ENCODE assay signal across 14 cellular contexts in genomic region chr11:1157645-1158591, GRCh38. TPM values are rescaled to one million over a fixed set of nuclear protein-coding genes. Genes with fewer than 3 reads are reported as not detected.
DNase-seq lines count a peak whose midpoint lies in the region; ATAC-seq and TF ChIP-seq lines count a peak whose summit lies in the region.
"Had no signal": no experiment of that assay in that cellular context is flagged by ENCODE, and none has a peak within 500 bp of the region (broad histone marks: within the 10 kb centered on the region; RNA-seq: fewer than 3 reads in every experiment).

MUC5AC (plus strand) TSS chr11:1157953; CDS start chr11:1158000, 47 bp downstream.

- WGBS in H9 (ENCODE audit: extremely low coverage, insufficient read length, low lambda C conversion rate) = no CpG with 5 or more reads among the region's 32 CpGs

- H4K8ac ChIP-seq in H9 (replicated peaks; ENCODE audit: insufficient read length, low read depth, low read length) = no peak within 1 kb of the TSS

- no peaks in the 10 kb centered on the region for H3K36me3 Mint-ChIP-seq in activated CD4-positive, alpha-beta memory T cell treated with anti-CD3 and anti-CD28 coated beads for 36 hours
- no peaks in the 10 kb centered on the region for H3K36me3 Mint-ChIP-seq in activated CD4-positive, alpha-beta memory T cell treated with anti-CD3 and anti-CD28 coated beads, Interleukin-2, amount 10 ng/mL, durations not matched to agents 7 days and 5 days (ENCODE audit: low read depth)
- H3K36me3 Mint-ChIP-seq in H9 (ENCODE audit: insufficient read depth in 1 of 3, low read depth in 3 of 3) (no peaks in the 10 kb centered on the region), progenitor cell of endocrine pancreas (ENCODE audit: insufficient read depth) (no peaks in the 10 kb centered on the region)
- H3K36me3 Mint-ChIP-seq: activated naive CD4-positive, alpha-beta T cell treated with anti-CD3 and anti-CD28 coated beads, Interleukin-2, amount 50 U/mL, for 72 hours had no signal

- no peak within 1 kb of the TSS for H3K27ac ChIP-seq in H9 (ENCODE audit: insufficient read length, low read depth, low read length)
- no peak within 1 kb of the TSS for H3K27ac ChIP-seq in colonic mucosa
- H3K27ac ChIP-seq: neutrophil had no signal

- no peak within 1 kb of the TSS for H2BK5ac ChIP-seq in H9 (ENCODE audit: insufficient read length, low read length)

- no peak within 1 kb of the TSS for H2BK12ac ChIP-seq in H9 (ENCODE audit: insufficient read length, low read depth, low read length)

- no peak within 1 kb of the TSS for H3K4me2 ChIP-seq in H9 (ENCODE audit: insufficient read depth, insufficient read length, low read length)

- H2AK5ac ChIP-seq in H9 (ENCODE audit: insufficient read length, low read length) = no peak within 1 kb of the TSS

- ATAC-seq in HG03354 (IDR thresholded peaks at IDR 0.05; ENCODE audit: poor library complexity, severe bottlenecking, unreplicated experiment) (no peak), GM18861 (IDR thresholded peaks at IDR 0.05; ENCODE audit: unreplicated experiment) (no peak)
- ATAC-seq: activated naive CD4-positive, alpha-beta T cell treated with anti-CD3 and anti-CD28 coated beads, Interleukin-2, amount 50 U/mL, for 72 hours had no signal

- H3K23me2 ChIP-seq in H9 (ENCODE audit: insufficient read length, low read depth, low read length, poor library complexity, severe bottlenecking) = no peaks in the 10 kb centered on the region

- no peak within 1 kb of the TSS for H4K91ac ChIP-seq in H9 (ENCODE audit: insufficient read length, low read depth, low read length)

- no peak within 1 kb of the TSS for H2BK20ac ChIP-seq in H9 (ENCODE audit: low read depth, low read length, poor library complexity, severe bottlenecking)

- no peaks in the 10 kb centered on the region for H4K20me1 ChIP-seq in H9 (ENCODE audit: control insufficient read depth, insufficient read depth, insufficient read length)

- no peak within 1 kb of the TSS for H3K9ac ChIP-seq in H9 (ENCODE audit: extremely low read depth, insufficient read length, low read length)
- H3K9ac ChIP-seq in colonic mucosa (ENCODE audit: low read depth in 2 of 2, low read length in 2 of 2) = no peak within 1 kb of the TSS

- no peak within 1 kb of the TSS for H4K5ac ChIP-seq in H9 (ENCODE audit: insufficient read length, low read depth, low read length)

- POLR2A ChIA-PET in activated CD4-positive, alpha-beta memory T cell treated with anti-CD3 and anti-CD28 coated beads for 36 hours (lab: Charles Lee) = no interaction called here
- POLR2A ChIA-PET in activated CD4-positive, alpha-beta memory T cell treated with anti-CD3 and anti-CD28 coated beads, Interleukin-2, amount 10 ng/mL, durations not matched to agents 7 days and 5 days (lab: Charles Lee) = no interaction called here

- no peak within 1 kb of the TSS for H3K18ac ChIP-seq in H9 (ENCODE audit: insufficient read length, low read depth, low read length)

- TF ChIP-seq CTCF in H9 (conservative IDR thresholded peaks at IDR 0.05) (no peak), colonic mucosa (IDR thresholded peaks at IDR 0.05) (no peak), progenitor cell of endocrine pancreas (IDR thresholded peaks at IDR 0.05; ENCODE audit: unreplicated experiment) (no peak)

- no peak within 1 kb of the TSS for H2AFZ ChIP-seq in H9 (ENCODE audit: low read length)

- H3K79me2 ChIP-seq in H9 (ENCODE audit: insufficient read depth, low read length) = no peaks in the 10 kb centered on the region

- H3K36me3 ChIP-seq in colonic mucosa = no peaks in the 10 kb centered on the region
- H3K36me3 ChIP-seq: neutrophil had no signal

- H3K4me1 Mint-ChIP-seq in activated CD4-positive, alpha-beta memory T cell treated with anti-CD3 and anti-CD28 coated beads for 36 hours (ENCODE audit: low read depth) = no peaks in the 10 kb centered on the region
- H3K4me1 Mint-ChIP-seq in activated CD4-positive, alpha-beta memory T cell treated with anti-CD3 and anti-CD28 coated beads, Interleukin-2, amount 10 ng/mL, durations not matched to agents 7 days and 5 days = no peaks in the 10 kb centered on the region
- H3K4me1 Mint-ChIP-seq in H9 = no peaks in the 10 kb centered on the region; a peak in 1 of 4 replicates
- H3K4me1 Mint-ChIP-seq in progenitor cell of endocrine pancreas (ENCODE audit: low read depth) = no peaks in the 10 kb centered on the region

- H3K4me1 ChIP-seq in H9 (ENCODE audit: insufficient read depth, low read length) = no peaks in the 10 kb centered on the region
- no peaks in the 10 kb centered on the region for H3K4me1 ChIP-seq in colonic mucosa

- H3K4me3 Mint-ChIP-seq in activated CD4-positive, alpha-beta memory T cell treated with anti-CD3 and anti-CD28 coated beads for 36 hours = no peak within 1 kb of the TSS
- no peak within 1 kb of the TSS for H3K4me3 Mint-ChIP-seq in activated CD4-positive, alpha-beta memory T cell treated with anti-CD3 and anti-CD28 coated beads, Interleukin-2, amount 10 ng/mL, durations not matched to agents 7 days and 5 days
- no peak within 1 kb of the TSS for H3K4me3 Mint-ChIP-seq in H9
- no peak within 1 kb of the TSS for H3K4me3 Mint-ChIP-seq in progenitor cell of endocrine pancreas (ENCODE audit: low read depth)
- H3K4me3 Mint-ChIP-seq: stimulated activated naive CD8-positive, alpha-beta T cell treated with anti-CD3 and anti-CD28 coated beads, Interleukin-15, Interleukin-2, amounts not matched to agents 100 ng/mL and 50 ng/mL, for 24 hours had no signal

- no peaks in the 10 kb centered on the region for H3K79me1 ChIP-seq in H9 (ENCODE audit: insufficient read depth, low read depth, low read length, poor library complexity, severe bottlenecking)

- H2BK15ac ChIP-seq in H9 (ENCODE audit: low read depth, low read length) = no peak within 1 kb of the TSS

- CTCF ChIA-PET in activated CD4-positive, alpha-beta memory T cell treated with anti-CD3 and anti-CD28 coated beads for 36 hours (lab: Charles Lee) = no interaction called here
- CTCF ChIA-PET in activated CD4-positive, alpha-beta memory T cell treated with anti-CD3 and anti-CD28 coated beads, Interleukin-2, amount 10 ng/mL, durations not matched to agents 7 days and 5 days (lab: Charles Lee) = no interaction called here

- no peak within 1 kb of the TSS for H3T11ph ChIP-seq in H9 (ENCODE audit: low read length)

- H3K4me3 ChIP-seq in colonic mucosa = no peak within 1 kb of the TSS

- H3K14ac ChIP-seq in H9 (ENCODE audit: insufficient read depth, low read length) = no peak within 1 kb of the TSS; the same call in 1 of the 2 replicates

- peak; percentile 7 for DNase-seq in activated CD4-positive, alpha-beta memory T cell treated with anti-CD3 and anti-CD28 coated beads for 36 hours
- DNase-seq in activated CD4-positive, alpha-beta memory T cell treated with anti-CD3 and anti-CD28 coated beads, Interleukin-2, amount 10 ng/mL, durations not matched to agents 7 days and 5 days = no peak
- DNase-seq in H9 (peak; percentile 25), colonic mucosa (peak; percentile 15), progenitor cell of endocrine pancreas (ENCODE audit: low spot score, unreplicated experiment) (peak; percentile 7), kidney tubule cell (ENCODE audit: low spot score) (no peak)
- DNase-seq: effector CD4-positive, alpha-beta T cell; NCI-H187 treated with DMSO at 0.1 percent for 48 hours had no signal

- no peaks in the 10 kb centered on the region for H3K27me3 ChIP-seq in H9 (ENCODE audit: insufficient read depth, low read length)
- H3K27me3 ChIP-seq in colonic mucosa = no peaks in the 10 kb centered on the region

- H3K9me3 Mint-ChIP-seq in activated CD4-positive, alpha-beta memory T cell treated with anti-CD3 and anti-CD28 coated beads for 36 hours = no peaks in the 10 kb centered on the region
- no peaks in the 10 kb centered on the region for H3K9me3 Mint-ChIP-seq in activated CD4-positive, alpha-beta memory T cell treated with anti-CD3 and anti-CD28 coated beads, Interleukin-2, amount 10 ng/mL, durations not matched to agents 7 days and 5 days
- H3K9me3 Mint-ChIP-seq in H9 (no peaks in the 10 kb centered on the region), progenitor cell of endocrine pancreas (ENCODE audit: low read depth) (no peaks in the 10 kb centered on the region)
- H3K9me3 Mint-ChIP-seq: activated naive CD4-positive, alpha-beta T cell treated with anti-CD3 and anti-CD28 coated beads, Interleukin-2, amount 50 U/mL, for 72 hours; stimulated activated naive CD8-positive, alpha-beta T cell treated with anti-CD3 and anti-CD28 coated beads, Interleukin-15, Interleukin-2, amounts not matched to agents 100 ng/mL and 50 ng/mL, for 24 hours had no signal

- no peak within 1 kb of the TSS for H3K23ac ChIP-seq in H9 (ENCODE audit: insufficient read length, low read depth, low read length)

- H3K9me3 ChIP-seq in H9 (ENCODE audit: control insufficient read depth, low read depth, low read length) (no peaks in the 10 kb centered on the region), colonic mucosa (no peaks in the 10 kb centered on the region)
- H3K9me3 ChIP-seq: neutrophil had no signal

- intact Hi-C loops in activated CD4-positive, alpha-beta memory T cell treated with anti-CD3 and anti-CD28 coated beads for 36 hours (cut with micrococcal nuclease) = no loop called here
- intact Hi-C loops in colonic mucosa (cut with DNase I) = no loop called here

- H3K27me3 Mint-ChIP-seq in activated CD4-positive, alpha-beta memory T cell treated with anti-CD3 and anti-CD28 coated beads for 36 hours = peaks cover 1% of the 10 kb centered on the region
- no peaks in the 10 kb centered on the region for H3K27me3 Mint-ChIP-seq in activated CD4-positive, alpha-beta memory T cell treated with anti-CD3 and anti-CD28 coated beads, Interleukin-2, amount 10 ng/mL, durations not matched to agents 7 days and 5 days
- peaks cover 5% of the 10 kb centered on the region for H3K27me3 Mint-ChIP-seq in H9 (ENCODE audit: low read depth)
- peaks cover 4% of the 10 kb centered on the region for H3K27me3 Mint-ChIP-seq in progenitor cell of endocrine pancreas
- H3K27me3 Mint-ChIP-seq: stimulated activated naive CD8-positive, alpha-beta T cell treated with anti-CD3 and anti-CD28 coated beads, Interleukin-15, Interleukin-2, amounts not matched to agents 100 ng/mL and 50 ng/mL, for 24 hours had no signal

- no peak within 1 kb of the TSS for H2BK120ac ChIP-seq in H9 (ENCODE audit: low read depth, low read length, poor library complexity, severe bottlenecking)

- no peak within 1 kb of the TSS for H3K56ac ChIP-seq in H9 (ENCODE audit: insufficient read length, low read depth, low read length)

- H3K27ac Mint-ChIP-seq in activated CD4-positive, alpha-beta memory T cell treated with anti-CD3 and anti-CD28 coated beads for 36 hours = no peak within 1 kb of the TSS
- no peak within 1 kb of the TSS for H3K27ac Mint-ChIP-seq in activated CD4-positive, alpha-beta memory T cell treated with anti-CD3 and anti-CD28 coated beads, Interleukin-2, amount 10 ng/mL, durations not matched to agents 7 days and 5 days
- H3K27ac Mint-ChIP-seq in H9 (no peak within 1 kb of the TSS), progenitor cell of endocrine pancreas (no peak within 1 kb of the TSS)
- H3K27ac Mint-ChIP-seq: activated naive CD4-positive, alpha-beta T cell treated with anti-CD3 and anti-CD28 coated beads, Interleukin-2, amount 50 U/mL, for 72 hours; stimulated activated naive CD8-positive, alpha-beta T cell treated with anti-CD3 and anti-CD28 coated beads, Interleukin-15, Interleukin-2, amounts not matched to agents 100 ng/mL and 50 ng/mL, for 24 hours had no signal

- no peak within 1 kb of the TSS for H3K4ac ChIP-seq in H9 (ENCODE audit: low read depth, low read length)

RNA-seq across cellular contexts. Expression of gene MUC5AC, which starts in this region (rescaled TPM):
- not detected for total RNA-seq in activated CD4-positive, alpha-beta memory T cell treated with anti-CD3 and anti-CD28 coated beads for 36 hours
- not detected for total RNA-seq in activated CD4-positive, alpha-beta memory T cell treated with anti-CD3 and anti-CD28 coated beads, Interleukin-2, amount 10 ng/mL, durations not matched to agents 7 days and 5 days
- total RNA-seq in H9 (2021) = not detected in 2 replicates
- total RNA-seq in colonic mucosa = under 1 TPM; 0.03 to 0.20 TPM
- 0.02 TPM in 1 of 2 replicates, not detected in the other for total RNA-seq in progenitor cell of endocrine pancreas
- total RNA-seq: activated naive CD4-positive, alpha-beta T cell treated with anti-CD3 and anti-CD28 coated beads, Interleukin-2, amount 50 U/mL, for 72 hours; SK-MEL-5 had no signal

Comparison
In these comparisons a context has a peak if more than half of its experiments do, and no peak if none do; other contexts are left out.
1. Peak in DNase-seq in activated CD4-positive, alpha-beta memory T cell treated with anti-CD3 and anti-CD28 coated beads for 36 hours; RNA of the gene not detected or under 1 TPM.
2. Peak in DNase-seq in H9; RNA of the gene not detected or under 1 TPM.
3. Peak in DNase-seq in colonic mucosa; RNA of the gene not detected or under 1 TPM.
4. Peak in DNase-seq in progenitor cell of endocrine pancreas; RNA of the gene not detected or under 1 TPM.